ENCODE assay signal across 11 cellular contexts in the genomic region with DNA sequence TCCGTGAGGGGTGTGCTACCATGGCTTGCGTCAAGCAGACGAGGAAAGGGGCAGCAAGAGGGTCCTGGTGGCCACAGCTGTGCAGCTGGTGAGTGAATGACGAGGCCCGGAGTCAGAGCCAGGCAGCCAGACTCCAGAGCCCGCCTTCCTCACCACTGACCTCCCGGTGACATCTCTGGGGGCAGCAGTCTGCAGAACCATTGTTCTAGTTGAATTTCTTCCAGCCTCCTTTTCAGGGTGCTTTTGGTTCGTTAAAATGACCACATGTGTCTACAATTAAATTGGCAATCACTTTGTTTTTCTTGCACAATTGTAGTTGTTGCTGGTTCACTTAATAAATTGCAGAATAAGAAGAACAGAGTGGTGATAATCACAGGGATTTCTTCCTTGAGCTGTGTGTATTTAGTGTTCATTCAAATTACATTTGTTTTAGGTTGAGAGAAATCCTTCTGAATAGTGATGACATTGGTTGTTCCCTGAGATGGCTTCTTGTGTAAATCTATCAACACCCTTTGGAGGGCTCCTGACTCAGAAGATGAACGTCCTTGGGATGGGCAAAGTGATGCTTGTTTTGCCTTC.
A peak's percentile ranks its signal among the peaks of the same experiment; 100 is the strongest.
DNase-seq lines count a peak whose midpoint lies in the region; ATAC-seq, FAIRE-seq and TF ChIP-seq lines count a peak whose summit lies in the region.
"Had no signal": no experiment of that assay in that cellular context is flagged by ENCODE, and none has a peak within 500 bp of the region (broad histone marks: within the 10 kb centered on the region; RNA-seq: fewer than 3 reads in every experiment).

No MANE protein-coding gene starts in this region.

- peak; percentile 71 for DNase-seq in BE2C
- DNase-seq in WTC11 (ENCODE audit: low spot score), result no peak
- peak; percentile 51 for DNase-seq in glutamatergic neuron
- DNase-seq in trophoblast cell, result no peak
- no peak for DNase-seq in urothelium cell line (ENCODE audit: low spot score)
- no peak for DNase-seq in NCI-H1092 treated with DMSO at 0.1 percent for 48 hours (lab: John Stamatoyannopoulos, UW)
- DNase-seq in Calu3, result no peak
- no peak for DNase-seq in activated naive CD8-positive, alpha-beta T cell treated with anti-CD3 and anti-CD28 coated beads for 36 hours
- DNase-seq: activated T-cell treated with anti-CD3 and anti-CD28 coated beads, Interleukin-2, amount 50 U/mL, for 24 hours; NCI-H1694 treated with DMSO at 0.1 percent for 48 hours had no signal

- H3K18ac ChIP-seq in trophoblast cell (ENCODE audit: low read length), result peak overlapping the region; percentile 7

- H4K91ac ChIP-seq in trophoblast cell (ENCODE audit: low read depth, low read length), result no peak overlapping the region

- WGBS in trophoblast cell (ENCODE audit: extremely low coverage, insufficient coverage, insufficient read length), result no CpG with 5 or more reads among the region's 9 CpGs

- H3K9me3 ChIP-seq in BE2C, result no peaks in the 10 kb centered on the region
- H3K9me3 ChIP-seq in trophoblast cell (ENCODE audit: insufficient read depth, low read depth, low read length), result peaks cover 4% of the 10 kb centered on the region
- H3K9me3 ChIP-seq: suprapubic skin had no signal

- H3K4me1 ChIP-seq in BE2C (peaks cover 39% of the 10 kb centered on the region), trophoblast cell (ENCODE audit: control insufficient read depth in 1 of 2, insufficient read depth in 2 of 2, low read length in 2 of 2) (peaks cover 2 to 6% of the 10 kb centered on the region in 2 experiments)

- no TSS peak for BruUV-seq in Calu3 (replicated peaks; lab: Mats Ljungman, UMichigan)

- no peak overlapping the region for H3K14ac ChIP-seq in trophoblast cell (ENCODE audit: low read length)

- no peak for FAIRE-seq in urothelium cell line (lab: Jason Lieb, UNC)

- intact Hi-C loops in Calu3 (cut with micrococcal nuclease; ENCODE audit: unreplicated experiment), result loop anchor here (5.0 kb wide), 1 partner anchor 71 kb away; no protein-coding TSS in a partner anchor

- H3K9me3 Mint-ChIP-seq in WTC11 (peaks cover 10% of the 10 kb centered on the region), glutamatergic neuron (ENCODE audit: unreplicated experiment) (peaks cover 11% of the 10 kb centered on the region), Calu3 (ENCODE audit: low read depth, unreplicated experiment) (no peaks in the 10 kb centered on the region)
- no peaks in the 10 kb centered on the region for H3K9me3 Mint-ChIP-seq in activated naive CD8-positive, alpha-beta T cell treated with anti-CD3 and anti-CD28 coated beads for 36 hours
- H3K9me3 Mint-ChIP-seq: activated T-cell treated with anti-CD3 and anti-CD28 coated beads, Interleukin-2, amount 50 U/mL, for 24 hours had no signal

- no peak overlapping the region for H2BK5ac ChIP-seq in trophoblast cell (ENCODE audit: low read depth, low read length, poor library complexity)

- H2BK12ac ChIP-seq in trophoblast cell (ENCODE audit: low read length), result no peak overlapping the region

- no peak overlapping the region for H3K4me2 ChIP-seq in trophoblast cell (ENCODE audit: low read length)

- H3K4me3 ChIP-seq in BE2C (ENCODE audit: low read depth, low read length) (no peak overlapping the region), trophoblast cell (ENCODE audit: low read depth, low read length) (no peak overlapping the region)
- H3K4me3 ChIP-seq: suprapubic skin had no signal

- H3K36me3 ChIP-seq in BE2C (peaks cover 5% of the 10 kb centered on the region), trophoblast cell (ENCODE audit: control insufficient read depth in 1 of 2, insufficient read depth in 2 of 2, low read length in 2 of 2) (peaks cover 2 to 11% of the 10 kb centered on the region in 2 experiments)
- H3K36me3 ChIP-seq: suprapubic skin had no signal

- no peak overlapping the region for H3K4ac ChIP-seq in trophoblast cell (ENCODE audit: low read depth, low read length)

- peak; percentile 75 for ATAC-seq in WTC11

- H3K36me3 Mint-ChIP-seq in WTC11, result peaks cover 11% of the 10 kb centered on the region
- peaks cover 9% of the 10 kb centered on the region for H3K36me3 Mint-ChIP-seq in glutamatergic neuron (ENCODE audit: unreplicated experiment)
- peaks cover 24% of the 10 kb centered on the region for H3K36me3 Mint-ChIP-seq in Calu3 (ENCODE audit: insufficient read depth, unreplicated experiment)
- H3K36me3 Mint-ChIP-seq in activated naive CD8-positive, alpha-beta T cell treated with anti-CD3 and anti-CD28 coated beads for 36 hours, result no peaks in the 10 kb centered on the region

- no peak overlapping the region for H2AFZ ChIP-seq in trophoblast cell (ENCODE audit: insufficient read depth, low read length, poor library complexity)

- CTCF ChIA-PET in WTC11 (lab: Charles Lee), result interaction anchor here (0.9 kb wide), 1 partner anchor 88 kb away, joined by 3 read pairs; no protein-coding TSS in a partner anchor
- CTCF ChIA-PET in Calu3 (lab: Charles Lee), result no interaction called here

- no peak overlapping the region for H3K4me3 Mint-ChIP-seq in WTC11
- peak overlapping the region; percentile 16 for H3K4me3 Mint-ChIP-seq in glutamatergic neuron (ENCODE audit: unreplicated experiment)
- no peak overlapping the region for H3K4me3 Mint-ChIP-seq in Calu3 (ENCODE audit: low read depth, unreplicated experiment)
- H3K4me3 Mint-ChIP-seq in activated naive CD8-positive, alpha-beta T cell treated with anti-CD3 and anti-CD28 coated beads for 36 hours, result no peak overlapping the region
- H3K4me3 Mint-ChIP-seq: activated T-cell treated with anti-CD3 and anti-CD28 coated beads, Interleukin-2, amount 50 U/mL, for 24 hours had no signal

- H4K12ac ChIP-seq in trophoblast cell (ENCODE audit: low read depth, low read length), result no peak overlapping the region

- TF ChIP-seq CTCF in BE2C (IDR thresholded peaks at IDR 0.05; ENCODE audit: low read depth, low read length) (no peak), WTC11 (IDR thresholded peaks at IDR 0.05) (no peak), glutamatergic neuron (IDR thresholded peaks at IDR 0.05; ENCODE audit: partially characterized antibody, unreplicated experiment) (no peak), Calu3 (IDR thresholded peaks at IDR 0.05; ENCODE audit: unreplicated experiment) (no peak)

- no peak overlapping the region for H2AK5ac ChIP-seq in trophoblast cell (ENCODE audit: low read length)

- H3K79me1 ChIP-seq in trophoblast cell (ENCODE audit: low read length), result peaks cover 3% of the 10 kb centered on the region

- H3K23ac ChIP-seq in trophoblast cell (ENCODE audit: low read length), result no peak overlapping the region

- H3K9ac ChIP-seq in trophoblast cell (ENCODE audit: low read length), result no peak overlapping the region

- H4K8ac ChIP-seq in trophoblast cell (ENCODE audit: low read depth, low read length), result no peak overlapping the region

- H2BK120ac ChIP-seq in trophoblast cell (ENCODE audit: insufficient read depth, low read length, poor library complexity), result no peak overlapping the region

- H3K4me1 Mint-ChIP-seq in WTC11 (peaks cover 24% of the 10 kb centered on the region), glutamatergic neuron (ENCODE audit: low read depth, unreplicated experiment) (peaks cover 54% of the 10 kb centered on the region), Calu3 (ENCODE audit: low read depth, unreplicated experiment) (peaks cover 71% of the 10 kb centered on the region)
- H3K4me1 Mint-ChIP-seq in activated naive CD8-positive, alpha-beta T cell treated with anti-CD3 and anti-CD28 coated beads for 36 hours, result peaks cover 2% of the 10 kb centered on the region

- no peaks in the 10 kb centered on the region for H3K27me3 ChIP-seq in BE2C
- no peaks in the 10 kb centered on the region for H3K27me3 ChIP-seq in trophoblast cell (ENCODE audit: insufficient read depth, low read length)
- H3K27me3 ChIP-seq: suprapubic skin had no signal

- no peaks in the 10 kb centered on the region for H3K27me3 Mint-ChIP-seq in WTC11 (ENCODE audit: low read depth)
- H3K27me3 Mint-ChIP-seq in glutamatergic neuron (ENCODE audit: unreplicated experiment), result peaks cover 4% of the 10 kb centered on the region
- no peaks in the 10 kb centered on the region for H3K27me3 Mint-ChIP-seq in Calu3 (ENCODE audit: unreplicated experiment)
- H3K27me3 Mint-ChIP-seq in activated naive CD8-positive, alpha-beta T cell treated with anti-CD3 and anti-CD28 coated beads for 36 hours, result no peaks in the 10 kb centered on the region
- H3K27me3 Mint-ChIP-seq: activated T-cell treated with anti-CD3 and anti-CD28 coated beads, Interleukin-2, amount 50 U/mL, for 24 hours had no signal

- POLR2A ChIA-PET in WTC11 (lab: Charles Lee), result no interaction called here

- H3K79me2 ChIP-seq in trophoblast cell (ENCODE audit: control insufficient read depth, insufficient read depth, low read length, poor library complexity), result peaks cover 2% of the 10 kb centered on the region

- no peak overlapping the region for H3K27ac Mint-ChIP-seq in WTC11
- peak overlapping the region; percentile 52 for H3K27ac Mint-ChIP-seq in glutamatergic neuron (ENCODE audit: unreplicated experiment)
- no peak overlapping the region for H3K27ac Mint-ChIP-seq in Calu3 (ENCODE audit: unreplicated experiment)
- H3K27ac Mint-ChIP-seq in activated naive CD8-positive, alpha-beta T cell treated with anti-CD3 and anti-CD28 coated beads for 36 hours, result no peak overlapping the region
- H3K27ac Mint-ChIP-seq: activated T-cell treated with anti-CD3 and anti-CD28 coated beads, Interleukin-2, amount 50 U/mL, for 24 hours had no signal

- H3K27ac ChIP-seq in trophoblast cell (ENCODE audit: low read depth, low read length), result no peak overlapping the region
- H3K27ac ChIP-seq: suprapubic skin had no signal

TF ChIP-seq in WTC11, 78 proteins besides CTCF, POLR2A, EP300 and RAD21 (continues in another document):
- TF ChIP-seq ZNF416 (CRISPR knock-in tag; IDR thresholded peaks at IDR 0.05), result no peak
- TF ChIP-seq, protein P1, sequence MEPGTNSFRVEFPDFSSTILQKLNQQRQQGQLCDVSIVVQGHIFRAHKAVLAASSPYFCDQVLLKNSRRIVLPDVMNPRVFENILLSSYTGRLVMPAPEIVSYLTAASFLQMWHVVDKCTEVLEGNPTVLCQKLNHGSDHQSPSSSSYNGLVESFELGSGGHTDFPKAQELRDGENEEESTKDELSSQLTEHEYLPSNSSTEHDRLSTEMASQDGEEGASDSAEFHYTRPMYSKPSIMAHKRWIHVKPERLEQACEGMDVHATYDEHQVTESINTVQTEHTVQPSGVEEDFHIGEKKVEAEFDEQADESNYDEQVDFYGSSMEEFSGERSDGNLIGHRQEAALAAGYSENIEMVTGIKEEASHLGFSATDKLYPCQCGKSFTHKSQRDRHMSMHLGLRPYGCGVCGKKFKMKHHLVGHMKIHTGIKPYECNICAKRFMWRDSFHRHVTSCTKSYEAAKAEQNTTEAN (CRISPR knock-in tag; IDR thresholded peaks at IDR 0.05), result no peak

Comparison
In these comparisons a context has a peak if more than half of its experiments do, and no peak if none do; other contexts are left out.
1. DNase-seq: peak in BE2C (single experiment) and glutamatergic neuron (single experiment); none in WTC11 (single experiment), trophoblast cell (0 of 2), urothelium cell line (single experiment), NCI-H1092 treated with DMSO at 0.1 percent for 48 hours (single experiment), Calu3 (single experiment) and activated naive CD8-positive, alpha-beta T cell treated with anti-CD3 and anti-CD28 coated beads for 36 hours (single experiment).